Comparison of ENCODE assay signal across 2 cellular contexts in the genomic region with DNA sequence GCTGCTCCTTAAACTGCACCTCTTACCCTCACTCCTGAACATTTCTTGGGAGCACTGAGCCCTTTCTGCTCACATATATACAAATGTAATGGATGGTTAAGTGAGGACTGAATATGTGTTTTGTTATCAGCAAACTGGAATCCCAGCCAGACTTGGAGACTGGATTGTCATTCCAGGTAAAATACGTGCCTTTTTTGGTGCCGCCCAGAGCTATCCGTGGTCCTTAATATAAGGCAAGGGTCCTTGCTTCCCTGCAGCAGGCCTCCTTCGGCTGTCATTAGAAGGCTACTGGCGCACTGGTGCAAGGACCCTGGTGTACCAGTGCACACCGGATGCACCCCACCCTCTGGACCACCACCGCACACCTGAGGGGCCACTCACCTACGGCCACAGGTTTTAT.
A peak's percentile ranks its signal among the peaks of the same experiment; 100 is the strongest.
TF ChIP-seq lines count a peak whose summit lies in the region.

No MANE protein-coding gene starts in this region.

TF ChIP-seq in SK-N-SH, 30 proteins besides CTCF, POLR2A, EP300 and RAD21:
- TF ChIP-seq, protein P1, sequence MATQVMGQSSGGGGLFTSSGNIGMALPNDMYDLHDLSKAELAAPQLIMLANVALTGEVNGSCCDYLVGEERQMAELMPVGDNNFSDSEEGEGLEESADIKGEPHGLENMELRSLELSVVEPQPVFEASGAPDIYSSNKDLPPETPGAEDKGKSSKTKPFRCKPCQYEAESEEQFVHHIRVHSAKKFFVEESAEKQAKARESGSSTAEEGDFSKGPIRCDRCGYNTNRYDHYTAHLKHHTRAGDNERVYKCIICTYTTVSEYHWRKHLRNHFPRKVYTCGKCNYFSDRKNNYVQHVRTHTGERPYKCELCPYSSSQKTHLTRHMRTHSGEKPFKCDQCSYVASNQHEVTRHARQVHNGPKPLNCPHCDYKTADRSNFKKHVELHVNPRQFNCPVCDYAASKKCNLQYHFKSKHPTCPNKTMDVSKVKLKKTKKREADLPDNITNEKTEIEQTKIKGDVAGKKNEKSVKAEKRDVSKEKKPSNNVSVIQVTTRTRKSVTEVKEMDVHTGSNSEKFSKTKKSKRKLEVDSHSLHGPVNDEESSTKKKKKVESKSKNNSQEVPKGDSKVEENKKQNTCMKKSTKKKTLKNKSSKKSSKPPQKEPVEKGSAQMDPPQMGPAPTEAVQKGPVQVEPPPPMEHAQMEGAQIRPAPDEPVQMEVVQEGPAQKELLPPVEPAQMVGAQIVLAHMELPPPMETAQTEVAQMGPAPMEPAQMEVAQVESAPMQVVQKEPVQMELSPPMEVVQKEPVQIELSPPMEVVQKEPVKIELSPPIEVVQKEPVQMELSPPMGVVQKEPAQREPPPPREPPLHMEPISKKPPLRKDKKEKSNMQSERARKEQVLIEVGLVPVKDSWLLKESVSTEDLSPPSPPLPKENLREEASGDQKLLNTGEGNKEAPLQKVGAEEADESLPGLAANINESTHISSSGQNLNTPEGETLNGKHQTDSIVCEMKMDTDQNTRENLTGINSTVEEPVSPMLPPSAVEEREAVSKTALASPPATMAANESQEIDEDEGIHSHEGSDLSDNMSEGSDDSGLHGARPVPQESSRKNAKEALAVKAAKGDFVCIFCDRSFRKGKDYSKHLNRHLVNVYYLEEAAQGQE (IDR thresholded peaks at IDR 0.05; ENCODE audit: low read depth, low read length) = 0 out of 2 replicates have a peak, but pooled peaks have one; percentile 36
- TF ChIP-seq FOXM1 (IDR thresholded peaks at IDR 0.05; ENCODE audit: low read depth) = no peak

TF ChIP-seq in SK-N-SH treated with all-trans-retinoic acid at 6 μM for 48 hours, 23 proteins besides CTCF, POLR2A, EP300 and RAD21 (continued from another document):
- TF ChIP-seq BACH2 (CRISPR knock-in tag; IDR thresholded peaks at IDR 0.05; ENCODE audit: borderline replicate concordance) (no peak), ZNF565 (CRISPR knock-in tag; conservative IDR thresholded peaks at IDR 0.05; ENCODE audit: low read depth) (no peak), SNAI2 (CRISPR knock-in tag; IDR thresholded peaks at IDR 0.05) (no peak), ZFP30 (CRISPR knock-in tag; IDR thresholded peaks at IDR 0.05) (no peak), ZC3H10 (CRISPR knock-in tag; IDR thresholded peaks at IDR 0.05) (no peak), TOX (CRISPR knock-in tag; IDR thresholded peaks at IDR 0.05; ENCODE audit: borderline replicate concordance) (no peak)
TF ChIP-seq in SK-N-SH treated with all-trans-retinoic acid at 6 μM for 48 hours: peak in this region for 0.
